ENCODE assay signal across 1 cellular context in the genomic region with DNA sequence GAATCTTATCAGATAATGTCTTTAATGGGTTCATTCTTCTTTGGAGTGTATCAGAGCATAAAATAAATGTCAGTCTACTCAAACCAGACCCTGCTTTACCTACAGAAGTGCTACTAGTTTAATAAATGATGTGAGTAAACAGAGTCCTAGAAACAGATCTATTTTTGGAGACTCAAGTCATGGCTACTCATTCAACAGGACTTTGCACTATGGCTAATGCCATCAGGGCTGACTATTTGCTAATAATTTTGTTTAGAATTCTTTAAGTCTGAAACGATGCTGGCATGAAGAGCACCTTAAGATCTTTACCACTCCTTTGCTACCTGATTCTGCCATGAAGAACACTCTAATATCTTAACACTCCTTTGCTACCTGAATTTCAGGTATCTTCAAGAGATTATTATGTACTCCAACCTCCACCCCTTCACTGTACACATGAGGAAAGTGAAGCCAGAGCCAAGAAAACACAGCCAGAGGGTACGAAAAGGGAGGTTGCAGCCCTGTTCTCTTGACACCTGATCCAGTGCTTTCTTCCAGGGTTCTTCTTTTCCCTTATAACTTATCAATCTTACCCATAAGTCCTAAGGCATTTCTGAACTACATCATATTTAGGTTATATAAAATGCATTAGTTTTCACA.
TF ChIP-seq lines count a peak whose summit lies in the region.

No MANE protein-coding gene starts in this region.

TF ChIP-seq in HepG2, 621 proteins besides CTCF, POLR2A, EP300 and RAD21:
- TF ChIP-seq, protein P1, sequence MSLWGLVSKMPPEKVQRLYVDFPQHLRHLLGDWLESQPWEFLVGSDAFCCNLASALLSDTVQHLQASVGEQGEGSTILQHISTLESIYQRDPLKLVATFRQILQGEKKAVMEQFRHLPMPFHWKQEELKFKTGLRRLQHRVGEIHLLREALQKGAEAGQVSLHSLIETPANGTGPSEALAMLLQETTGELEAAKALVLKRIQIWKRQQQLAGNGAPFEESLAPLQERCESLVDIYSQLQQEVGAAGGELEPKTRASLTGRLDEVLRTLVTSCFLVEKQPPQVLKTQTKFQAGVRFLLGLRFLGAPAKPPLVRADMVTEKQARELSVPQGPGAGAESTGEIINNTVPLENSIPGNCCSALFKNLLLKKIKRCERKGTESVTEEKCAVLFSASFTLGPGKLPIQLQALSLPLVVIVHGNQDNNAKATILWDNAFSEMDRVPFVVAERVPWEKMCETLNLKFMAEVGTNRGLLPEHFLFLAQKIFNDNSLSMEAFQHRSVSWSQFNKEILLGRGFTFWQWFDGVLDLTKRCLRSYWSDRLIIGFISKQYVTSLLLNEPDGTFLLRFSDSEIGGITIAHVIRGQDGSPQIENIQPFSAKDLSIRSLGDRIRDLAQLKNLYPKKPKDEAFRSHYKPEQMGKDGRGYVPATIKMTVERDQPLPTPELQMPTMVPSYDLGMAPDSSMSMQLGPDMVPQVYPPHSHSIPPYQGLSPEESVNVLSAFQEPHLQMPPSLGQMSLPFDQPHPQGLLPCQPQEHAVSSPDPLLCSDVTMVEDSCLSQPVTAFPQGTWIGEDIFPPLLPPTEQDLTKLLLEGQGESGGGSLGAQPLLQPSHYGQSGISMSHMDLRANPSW (CRISPR knock-in tag; IDR thresholded peaks at IDR 0.05; ENCODE audit: borderline replicate concordance): no peak
- TF ChIP-seq SRY (CRISPR knock-in tag; IDR thresholded peaks at IDR 0.05) (no peak), BCL6 (CRISPR knock-in tag; IDR thresholded peaks at IDR 0.05) (peak; percentile 74), ZNF546 (CRISPR knock-in tag; conservative IDR thresholded peaks at IDR 0.05) (no peak), FOXA3 (CRISPR knock-in tag; IDR thresholded peaks at IDR 0.05) (peak; percentile 46; the same call in 1 of the 2 replicates), ZNF205 (CRISPR knock-in tag; IDR thresholded peaks at IDR 0.05) (no peak), ZNF556 (CRISPR knock-in tag; IDR thresholded peaks at IDR 0.05; ENCODE audit: borderline replicate concordance) (no peak), GATAD2A (CRISPR knock-in tag; IDR thresholded peaks at IDR 0.05) (peak; percentile 19; the same call in 1 of the 2 replicates), MEF2D (CRISPR knock-in tag; IDR thresholded peaks at IDR 0.05) (peak; percentile 74), HNF4A (CRISPR knock-in tag; IDR thresholded peaks at IDR 0.05) (0 out of 2 replicates have a peak, but pooled peaks have one; percentile 29)
- TF ChIP-seq, protein P2, sequence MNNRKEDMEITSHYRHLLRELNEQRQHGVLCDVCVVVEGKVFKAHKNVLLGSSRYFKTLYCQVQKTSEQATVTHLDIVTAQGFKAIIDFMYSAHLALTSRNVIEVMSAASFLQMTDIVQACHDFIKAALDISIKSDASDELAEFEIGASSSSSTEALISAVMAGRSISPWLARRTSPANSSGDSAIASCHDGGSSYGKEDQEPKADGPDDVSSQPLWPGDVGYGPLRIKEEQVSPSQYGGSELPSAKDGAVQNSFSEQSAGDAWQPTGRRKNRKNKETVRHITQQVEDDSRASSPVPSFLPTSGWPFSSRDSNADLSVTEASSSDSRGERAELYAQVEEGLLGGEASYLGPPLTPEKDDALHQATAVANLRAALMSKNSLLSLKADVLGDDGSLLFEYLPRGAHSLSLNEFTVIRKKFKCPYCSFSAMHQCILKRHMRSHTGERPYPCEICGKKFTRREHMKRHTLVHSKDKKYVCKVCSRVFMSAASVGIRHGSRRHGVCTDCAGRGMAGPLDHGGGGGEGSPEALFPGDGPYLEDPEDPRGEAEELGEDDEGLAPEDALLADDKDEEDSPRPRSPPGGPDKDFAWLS (CRISPR knock-in tag; IDR thresholded peaks at IDR 0.05; ENCODE audit: borderline replicate concordance): no peak
- TF ChIP-seq, protein P3, sequence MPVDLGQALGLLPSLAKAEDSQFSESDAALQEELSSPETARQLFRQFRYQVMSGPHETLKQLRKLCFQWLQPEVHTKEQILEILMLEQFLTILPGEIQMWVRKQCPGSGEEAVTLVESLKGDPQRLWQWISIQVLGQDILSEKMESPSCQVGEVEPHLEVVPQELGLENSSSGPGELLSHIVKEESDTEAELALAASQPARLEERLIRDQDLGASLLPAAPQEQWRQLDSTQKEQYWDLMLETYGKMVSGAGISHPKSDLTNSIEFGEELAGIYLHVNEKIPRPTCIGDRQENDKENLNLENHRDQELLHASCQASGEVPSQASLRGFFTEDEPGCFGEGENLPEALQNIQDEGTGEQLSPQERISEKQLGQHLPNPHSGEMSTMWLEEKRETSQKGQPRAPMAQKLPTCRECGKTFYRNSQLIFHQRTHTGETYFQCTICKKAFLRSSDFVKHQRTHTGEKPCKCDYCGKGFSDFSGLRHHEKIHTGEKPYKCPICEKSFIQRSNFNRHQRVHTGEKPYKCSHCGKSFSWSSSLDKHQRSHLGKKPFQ (CRISPR knock-in tag; IDR thresholded peaks at IDR 0.05; ENCODE audit: insufficient replicate concordance): no peak
- TF ChIP-seq, protein P4, sequence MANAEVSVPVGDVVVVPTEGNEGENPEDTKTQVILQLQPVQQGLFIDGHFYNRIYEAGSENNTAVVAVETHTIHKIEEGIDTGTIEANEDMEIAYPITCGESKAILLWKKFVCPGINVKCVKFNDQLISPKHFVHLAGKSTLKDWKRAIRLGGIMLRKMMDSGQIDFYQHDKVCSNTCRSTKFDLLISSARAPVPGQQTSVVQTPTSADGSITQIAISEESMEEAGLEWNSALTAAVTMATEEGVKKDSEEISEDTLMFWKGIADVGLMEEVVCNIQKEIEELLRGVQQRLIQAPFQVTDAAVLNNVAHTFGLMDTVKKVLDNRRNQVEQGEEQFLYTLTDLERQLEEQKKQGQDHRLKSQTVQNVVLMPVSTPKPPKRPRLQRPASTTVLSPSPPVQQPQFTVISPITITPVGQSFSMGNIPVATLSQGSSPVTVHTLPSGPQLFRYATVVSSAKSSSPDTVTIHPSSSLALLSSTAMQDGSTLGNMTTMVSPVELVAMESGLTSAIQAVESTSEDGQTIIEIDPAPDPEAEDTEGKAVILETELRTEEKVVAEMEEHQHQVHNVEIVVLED (CRISPR knock-in tag; IDR thresholded peaks at IDR 0.05; ENCODE audit: borderline replicate concordance): no peak
- TF ChIP-seq, protein P5, sequence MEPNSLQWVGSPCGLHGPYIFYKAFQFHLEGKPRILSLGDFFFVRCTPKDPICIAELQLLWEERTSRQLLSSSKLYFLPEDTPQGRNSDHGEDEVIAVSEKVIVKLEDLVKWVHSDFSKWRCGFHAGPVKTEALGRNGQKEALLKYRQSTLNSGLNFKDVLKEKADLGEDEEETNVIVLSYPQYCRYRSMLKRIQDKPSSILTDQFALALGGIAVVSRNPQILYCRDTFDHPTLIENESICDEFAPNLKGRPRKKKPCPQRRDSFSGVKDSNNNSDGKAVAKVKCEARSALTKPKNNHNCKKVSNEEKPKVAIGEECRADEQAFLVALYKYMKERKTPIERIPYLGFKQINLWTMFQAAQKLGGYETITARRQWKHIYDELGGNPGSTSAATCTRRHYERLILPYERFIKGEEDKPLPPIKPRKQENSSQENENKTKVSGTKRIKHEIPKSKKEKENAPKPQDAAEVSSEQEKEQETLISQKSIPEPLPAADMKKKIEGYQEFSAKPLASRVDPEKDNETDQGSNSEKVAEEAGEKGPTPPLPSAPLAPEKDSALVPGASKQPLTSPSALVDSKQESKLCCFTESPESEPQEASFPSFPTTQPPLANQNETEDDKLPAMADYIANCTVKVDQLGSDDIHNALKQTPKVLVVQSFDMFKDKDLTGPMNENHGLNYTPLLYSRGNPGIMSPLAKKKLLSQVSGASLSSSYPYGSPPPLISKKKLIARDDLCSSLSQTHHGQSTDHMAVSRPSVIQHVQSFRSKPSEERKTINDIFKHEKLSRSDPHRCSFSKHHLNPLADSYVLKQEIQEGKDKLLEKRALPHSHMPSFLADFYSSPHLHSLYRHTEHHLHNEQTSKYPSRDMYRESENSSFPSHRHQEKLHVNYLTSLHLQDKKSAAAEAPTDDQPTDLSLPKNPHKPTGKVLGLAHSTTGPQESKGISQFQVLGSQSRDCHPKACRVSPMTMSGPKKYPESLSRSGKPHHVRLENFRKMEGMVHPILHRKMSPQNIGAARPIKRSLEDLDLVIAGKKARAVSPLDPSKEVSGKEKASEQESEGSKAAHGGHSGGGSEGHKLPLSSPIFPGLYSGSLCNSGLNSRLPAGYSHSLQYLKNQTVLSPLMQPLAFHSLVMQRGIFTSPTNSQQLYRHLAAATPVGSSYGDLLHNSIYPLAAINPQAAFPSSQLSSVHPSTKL (CRISPR knock-in tag; IDR thresholded peaks at IDR 0.05): peak; percentile 65
